In the genomic region with DNA sequence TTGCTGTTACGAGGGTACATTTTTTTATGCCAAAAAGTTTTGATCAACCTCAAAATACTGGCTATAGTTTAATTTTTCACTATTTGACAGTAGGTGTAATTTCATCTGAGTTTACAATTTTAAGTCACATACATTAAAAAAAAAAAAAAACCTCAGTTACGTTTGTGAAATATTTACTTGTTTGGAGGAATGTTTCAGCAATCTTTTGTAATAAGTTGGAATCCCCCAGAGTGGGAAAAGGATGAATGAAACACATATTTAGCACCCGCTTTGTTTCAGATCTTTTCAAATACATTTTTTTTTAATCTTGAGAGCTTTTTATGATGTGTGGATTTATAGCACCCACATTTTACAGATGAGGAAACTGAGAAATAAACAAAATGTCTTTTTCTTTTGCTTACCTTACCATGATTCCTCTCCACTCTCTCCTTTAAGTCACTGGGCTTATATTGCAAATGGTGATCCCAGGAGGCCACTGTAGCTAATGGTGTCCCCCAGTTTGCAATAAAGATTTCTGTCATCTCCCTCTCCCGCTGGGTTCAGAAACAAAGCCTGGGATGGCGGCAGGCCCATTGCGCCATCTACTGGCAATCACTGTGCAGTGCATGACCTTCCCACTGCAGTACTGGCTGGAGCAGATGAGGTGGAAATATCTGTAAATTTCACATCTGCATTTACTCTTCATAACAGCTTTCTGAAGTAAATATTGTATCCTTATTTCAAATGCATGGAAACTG, we compare ENCODE assay signal across 8 cellular contexts. TPM values are rescaled to one million over a fixed set of nuclear protein-coding genes. Genes with fewer than 3 reads are reported as not detected.
DNase-seq lines count a peak whose midpoint lies in the region; ATAC-seq and TF ChIP-seq lines count a peak whose summit lies in the region.

No MANE protein-coding gene starts in this region.

- H3K4me3 ChIP-seq in ACC112 (ENCODE audit: low read depth, low read length) (peak overlapping the region; percentile 64), KMS-11 (IDR thresholded peaks at IDR 0.05; ENCODE audit: insufficient read depth, low read depth, low read length) (no peak overlapping the region), heart right ventricle (peak overlapping the region in 1 of 10 donors; percentile 15)

- H3K27me3 ChIP-seq in ACC112 (ENCODE audit: insufficient read depth, low read length): peaks cover 17% of the 10 kb centered on the region
- no peaks in the 10 kb centered on the region for H3K27me3 ChIP-seq in KMS-11 (ENCODE audit: insufficient read depth, low read depth)
- H3K27me3 ChIP-seq in heart right ventricle: peaks cover 0 to 27% (median 0%) of the 10 kb centered on the region in 7 donors

- H3K36me3 ChIP-seq in ACC112 (ENCODE audit: insufficient read depth, low read length) (no peaks in the 10 kb centered on the region), KMS-11 (ENCODE audit: insufficient read depth) (no peaks in the 10 kb centered on the region), heart right ventricle (no peaks in the 10 kb centered on the region)

- H3K9ac ChIP-seq in KMS-11: no peak overlapping the region

- intact Hi-C loops in heart right ventricle (cut with DNase I): loop anchor here in 9 of 10 donors (1.0 to 10.0 kb wide), 6 partner anchors 64 to 301 kb away; no protein-coding TSS in a partner anchor

- H3K4me1 ChIP-seq in ACC112 (ENCODE audit: control insufficient read depth, insufficient read depth, low read length, unreplicated experiment) (peaks cover 7% of the 10 kb centered on the region), KMS-11 (ENCODE audit: low read depth, poor library complexity, severe bottlenecking) (peaks cover 12% of the 10 kb centered on the region), heart right ventricle (peaks cover 0 to 9% (median 5%) of the 10 kb centered on the region in 9 donors)

- H3K27ac ChIP-seq in ACC112 (ENCODE audit: low read depth, low read length) (no peak overlapping the region), KMS-11 (no peak overlapping the region), heart right ventricle (no peak overlapping the region)

- H3K79me2 ChIP-seq in ACC112 (ENCODE audit: control insufficient read depth, insufficient read depth, low read length, unreplicated experiment): no peaks in the 10 kb centered on the region
- no peaks in the 10 kb centered on the region for H3K79me2 ChIP-seq in KMS-11 (ENCODE audit: insufficient read depth, low read depth)

- H2AFZ ChIP-seq in ACC112 (ENCODE audit: low read length, unreplicated experiment): peak overlapping the region; percentile 56
- H2AFZ ChIP-seq in KMS-11 (ENCODE audit: low read depth): 0 out of 2 replicates have a peak overlapping the region, but pooled peaks have one; percentile 34

- WGBS in heart right ventricle, 2 donors: 43 to 46% methylated on average over 6 of the region's 6 CpGs

- ATAC-seq in GM18498 (IDR thresholded peaks at IDR 0.05; ENCODE audit: unreplicated experiment) (peak; percentile 63), heart right ventricle (peak; percentile 65 to 96 (median 89)), HG03520 (IDR thresholded peaks at IDR 0.05; ENCODE audit: unreplicated experiment) (no peak)

- TF ChIP-seq CTCF in KMS-11 (conservative IDR thresholded peaks at IDR 0.05; ENCODE audit: low read depth, low read length) (peak; percentile 98), heart right ventricle (IDR thresholded peaks at IDR 0.05) (peak; percentile 89 to 100 (median 98))

- H4K20me1 ChIP-seq in KMS-11 (ENCODE audit: insufficient read depth): no peaks in the 10 kb centered on the region

- no peak overlapping the region for H3K4me2 ChIP-seq in KMS-11

- DNase-seq in SW480 (ENCODE audit: low spot score) (peak; percentile 54), heart right ventricle (peak; percentile 43 to 55), putamen (ENCODE audit: low spot score) (peak; percentile 34)
- DNase-seq in activated naive CD8-positive, alpha-beta T cell treated with anti-CD3 and anti-CD28 coated beads, Interleukin-2, amount 50 U/mL, for 16 hours (ENCODE audit: low read depth, low spot score): peak; percentile 30

- no peaks in the 10 kb centered on the region for H3K9me3 ChIP-seq in heart right ventricle

RNA-seq across cellular contexts. Expression of gene TBC1D3B, which starts 27.7 kb away (rescaled TPM):
- 1 to 10 TPM in 9 of 10 donors, under 1 TPM in 1; 0.94 to 2.9 (median 1.7) TPM for total RNA-seq in heart right ventricle
- 1 to 10 TPM in 1 of 2 donors, under 1 TPM in 1; 0.42 to 5.9 TPM for polyA plus RNA-seq in heart right ventricle

RNA-seq across cellular contexts. Expression of gene CCL4, which starts 45.1 kb away (rescaled TPM):
- total RNA-seq in heart right ventricle: 10 to 100 TPM in 2 of 10 donors, under 1 TPM in 8; 0.32 to 18.2 (median 0.74) TPM
- polyA plus RNA-seq in heart right ventricle: 1 to 10 TPM in 1 of 2 donors, under 1 TPM in 1; 0.80 to 1.0 TPM

RNA-seq across cellular contexts. Expression of gene CCL3L1, which starts 47.8 kb away (rescaled TPM):
- total RNA-seq in heart right ventricle: 1 to 10 TPM in 1 of 10 donors, under 1 TPM in 3, not detected in 6; 0.31 to 7.5 (median 0.92) TPM
- under 1 TPM in 1 of 2 donors, not detected in 1; 0.10 TPM for polyA plus RNA-seq in heart right ventricle

RNA-seq across cellular contexts. Expression of gene CCL3, which starts 58.8 kb away (rescaled TPM):
- total RNA-seq in heart right ventricle: 10 to 100 TPM in 2 of 10 donors, under 1 TPM in 5, not detected in 3; 0.24 to 12.3 (median 0.52) TPM
- under 1 TPM in 1 of 2 donors, not detected in 1; 0.83 TPM for polyA plus RNA-seq in heart right ventricle
